Comparison of ENCODE assay signal across 19 cellular contexts in the genomic region with DNA sequence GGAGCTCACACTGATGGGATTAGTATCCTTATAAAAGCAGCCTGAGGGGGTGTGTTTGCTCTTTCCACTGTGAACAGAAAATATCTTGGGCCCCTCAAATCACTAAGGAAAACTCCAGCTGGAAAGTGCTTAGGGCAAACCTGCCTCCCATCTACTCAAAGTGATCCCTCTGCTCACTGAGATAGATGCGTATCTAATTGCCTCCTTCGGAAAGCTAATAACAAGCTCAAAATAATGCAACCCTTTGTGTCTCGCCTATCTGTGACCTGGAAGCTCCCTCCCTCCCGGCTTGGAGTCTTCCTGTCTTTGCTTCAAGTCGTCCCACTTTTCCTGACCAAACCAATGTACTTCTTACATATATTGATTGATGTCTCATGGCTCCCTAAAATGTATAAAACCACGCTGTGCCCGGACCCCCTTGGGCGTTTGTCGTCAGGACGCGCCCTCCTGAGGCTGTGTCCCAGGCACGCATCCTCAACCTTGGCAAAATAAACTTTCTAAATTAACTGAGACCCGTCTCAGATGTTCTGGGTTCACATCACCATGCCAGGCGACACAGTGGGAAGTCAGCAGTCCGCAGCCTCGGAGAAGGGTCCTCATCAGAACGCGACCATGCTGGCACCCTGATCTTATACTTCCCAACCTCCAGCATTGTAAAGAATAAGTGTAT. TPM values are rescaled to one million over a fixed set of nuclear protein-coding genes. Genes with fewer than 3 reads are reported as not detected.
A peak's percentile ranks its signal among the peaks of the same experiment; 100 is the strongest.
DNase-seq lines count a peak whose midpoint lies in the region; ATAC-seq and TF ChIP-seq lines count a peak whose summit lies in the region.
"Had no signal": no experiment of that assay in that cellular context is flagged by ENCODE, and none has a peak within 500 bp of the region (broad histone marks: within the 10 kb centered on the region; RNA-seq: fewer than 3 reads in every experiment).

No MANE protein-coding gene starts in this region.

- TF ChIP-seq CTCF in coronary artery (IDR thresholded peaks at IDR 0.05) = no peak
- no peak for TF ChIP-seq CTCF in osteoblast (IDR thresholded peaks at IDR 0.05; ENCODE audit: extremely low read depth, low read depth, low read length)
- no peak for TF ChIP-seq CTCF in type B pancreatic cell (conservative IDR thresholded peaks at IDR 0.05)

- peaks cover 48% of the 10 kb centered on the region for H3K4me1 Mint-ChIP-seq in type B pancreatic cell (ENCODE audit: unreplicated experiment)
- H3K4me1 Mint-ChIP-seq: CD4-positive, alpha-beta memory T cell had no signal

- no peaks in the 10 kb centered on the region for H4K20me1 ChIP-seq in osteoblast (ENCODE audit: insufficient read depth, low read length)

- H3K9me3 Mint-ChIP-seq in type B pancreatic cell = no peaks in the 10 kb centered on the region

- peaks cover 20% of the 10 kb centered on the region for H3K27me3 Mint-ChIP-seq in type B pancreatic cell

- no peak overlapping the region for H2AFZ ChIP-seq in osteoblast (ENCODE audit: low read length)
- H2AFZ ChIP-seq: GM23248 had no signal

- DNase-seq in SJCRH30 (peak; percentile 66 to 88), coronary artery (ENCODE audit: low spot score) (peak; percentile 54), osteoblast (ENCODE audit: insufficient read length, low spot score, missing footprints) (peak; percentile 39), type B pancreatic cell (ENCODE audit: extremely low spot score, unreplicated experiment) (no peak), NCI-H345 treated with DMSO at 0.1 percent for 48 hours (lab: John Stamatoyannopoulos, UW; ENCODE audit: unreplicated experiment) (no peak), EL (no peak)
- DNase-seq: CD4-positive, alpha-beta memory T cell; DMS79 treated with DMSO at 0.1 percent for 48 hours; GM23248; NCI-H1417; NCI-H187 treated with DMSO at 0.1 percent for 48 hours; NCI-H2171; NCI-H446 treated with DMSO at 0.1 percent for 48 hours; NCI-H748 treated with DMSO at 0.1 percent for 48 hours had no signal

- H3K36me3 ChIP-seq in SJCRH30 (no peaks in the 10 kb centered on the region), osteoblast (ENCODE audit: insufficient read depth, low read length) (no peaks in the 10 kb centered on the region)
- H3K36me3 ChIP-seq: SJSA1 had no signal

- H3K4me3 Mint-ChIP-seq in type B pancreatic cell = no peak overlapping the region
- H3K4me3 Mint-ChIP-seq: CD4-positive, alpha-beta memory T cell had no signal

- H3K27ac ChIP-seq in SJCRH30 (peak overlapping the region; percentile 79), coronary artery (no peak overlapping the region), osteoblast (ENCODE audit: low read depth, low read length) (no peak overlapping the region)
- H3K27ac ChIP-seq: GM23248, RWPE1, SJSA1 had no signal

- H3K9me3 ChIP-seq in SJCRH30 (replicated peaks) (no peaks in the 10 kb centered on the region), osteoblast (ENCODE audit: low read depth, low read length) (no peaks in the 10 kb centered on the region)
- H3K9me3 ChIP-seq: SJSA1 had no signal

- H3K27me3 ChIP-seq in SJCRH30 (no peaks in the 10 kb centered on the region), osteoblast (ENCODE audit: insufficient read depth, low read length) (peaks cover 12% of the 10 kb centered on the region)
- H3K27me3 ChIP-seq: SJSA1 had no signal

- no peak for ATAC-seq in GM19452 (IDR thresholded peaks at IDR 0.05; ENCODE audit: unreplicated experiment)
- ATAC-seq: GM12878, HCT116 had no signal

- no peaks in the 10 kb centered on the region for H3K36me3 Mint-ChIP-seq in type B pancreatic cell
- H3K36me3 Mint-ChIP-seq: CD4-positive, alpha-beta memory T cell had no signal

- H3K4me1 ChIP-seq in SJCRH30 (peaks cover 42% of the 10 kb centered on the region), osteoblast (ENCODE audit: insufficient read depth, low read length) (peaks cover 10% of the 10 kb centered on the region)
- H3K4me1 ChIP-seq: SJSA1 had no signal

- H3K4me2 ChIP-seq in osteoblast (ENCODE audit: insufficient read depth, low read length) = no peak overlapping the region

- H3K79me2 ChIP-seq in osteoblast (ENCODE audit: insufficient read depth, low read length) = no peaks in the 10 kb centered on the region

- peak overlapping the region; percentile 6 for H3K27ac Mint-ChIP-seq in type B pancreatic cell
- H3K27ac Mint-ChIP-seq: CD4-positive, alpha-beta memory T cell had no signal

- H3K4me3 ChIP-seq in SJCRH30 = no peak overlapping the region
- H3K4me3 ChIP-seq in coronary artery = no peak overlapping the region
- H3K4me3 ChIP-seq in osteoblast (ENCODE audit: insufficient read depth, low read length) = no peak overlapping the region
- H3K4me3 ChIP-seq: GM12878, GM23248, SJSA1 had no signal

RNA-seq across cellular contexts. Expression of gene SORCS2, which starts 34.1 kb away (rescaled TPM):
- total RNA-seq in SJCRH30 (2014; rRNA removed; shearing (Covaris generic)) = 1.1 and 1.4 TPM in 2 replicates
- total RNA-seq in osteoblast (9.0 and 11.5 TPM in 2 replicates), type B pancreatic cell (ENCODE audit: low replicate concordance) (13.4 and 24.0 TPM in 2 replicates)
- total RNA-seq: CD4-positive, alpha-beta memory T cell had no signal

Comparison
In these comparisons a context has a peak if more than half of its experiments do, and no peak if none do; other contexts are left out.
1. DNase-seq: peak in SJCRH30 (2 of 2), coronary artery (single experiment) and osteoblast (single experiment); none in type B pancreatic cell (single experiment), NCI-H345 treated with DMSO at 0.1 percent for 48 hours (single experiment) and EL (single experiment).